ENCODE assay signal across 16 cellular contexts in genomic region chr13:28533441-28534166, GRCh38. TPM values are rescaled to one million over a fixed set of nuclear protein-coding genes. Genes with fewer than 3 reads are reported as not detected.
DNase-seq lines count a peak whose midpoint lies in the region; ATAC-seq and TF ChIP-seq lines count a peak whose summit lies in the region.
"Had no signal": no experiment of that assay in that cellular context is flagged by ENCODE, and none has a peak within 500 bp of the region (broad histone marks: within the 10 kb centered on the region; RNA-seq: fewer than 3 reads in every experiment).

No MANE protein-coding gene starts in this region.

- H3K4me1 ChIP-seq in left ventricle myocardium inferior = peaks cover 30% of the 10 kb centered on the region
- peaks cover 11% of the 10 kb centered on the region for H3K4me1 ChIP-seq in CD8-positive, alpha-beta T cell (ENCODE audit: insufficient read depth, low read length)

- no peaks in the 10 kb centered on the region for H3K9me3 ChIP-seq in left ventricle myocardium inferior (replicated peaks)
- no peaks in the 10 kb centered on the region for H3K9me3 ChIP-seq in CD8-positive, alpha-beta T cell (ENCODE audit: low read length)

- H3K36me3 Mint-ChIP-seq in naive thymus-derived CD8-positive, alpha-beta T cell = no peaks in the 10 kb centered on the region
- no peaks in the 10 kb centered on the region for H3K36me3 Mint-ChIP-seq in natural killer cell
- H3K36me3 Mint-ChIP-seq in CD8-positive, alpha-beta T cell = no peaks in the 10 kb centered on the region

- peak overlapping the region; percentile 69 for H3K4me3 ChIP-seq in left ventricle myocardium inferior
- H3K4me3 ChIP-seq in choroid plexus epithelial cell (ENCODE audit: low read depth, low read length) = no peak overlapping the region
- no peak overlapping the region for H3K4me3 ChIP-seq in CD8-positive, alpha-beta T cell (ENCODE audit: low read depth, low read length)

- CTCF ChIA-PET in CD8-positive, alpha-beta T cell (lab: Charles Lee) = interaction anchor here (0.6 kb wide), 1 partner anchor 386 kb away, joined by 5 read pairs; no protein-coding TSS in a partner anchor

- peaks cover 53% of the 10 kb centered on the region for H3K27me3 ChIP-seq in left ventricle myocardium inferior (ENCODE audit: low read depth)
- H3K27me3 ChIP-seq in CD8-positive, alpha-beta T cell (ENCODE audit: insufficient read depth, low read length) = peaks cover 5% of the 10 kb centered on the region

- ATAC-seq in Right ventricle myocardium superior (ENCODE audit: poor library complexity) = no peak
- ATAC-seq in naive thymus-derived CD8-positive, alpha-beta T cell = no peak
- ATAC-seq in natural killer cell = no peak
- no peak for ATAC-seq in CD8-positive, alpha-beta T cell

- no peak overlapping the region for H3K27ac Mint-ChIP-seq in naive thymus-derived CD8-positive, alpha-beta T cell
- H3K27ac Mint-ChIP-seq in natural killer cell = no peak overlapping the region
- no peak overlapping the region for H3K27ac Mint-ChIP-seq in CD8-positive, alpha-beta T cell

- POLR2A ChIA-PET in naive thymus-derived CD8-positive, alpha-beta T cell (lab: Charles Lee) = no interaction called here
- POLR2A ChIA-PET in CD8-positive, alpha-beta T cell (lab: Charles Lee) = no interaction called here

- H3K36me3 ChIP-seq in left ventricle myocardium inferior = no peaks in the 10 kb centered on the region
- H3K36me3 ChIP-seq in CD8-positive, alpha-beta T cell (ENCODE audit: insufficient read depth, low read length) = no peaks in the 10 kb centered on the region
- H3K36me3 ChIP-seq: neutrophil had no signal

- peak overlapping the region; percentile 92 for H3K27ac ChIP-seq in left ventricle myocardium inferior (replicated peaks)
- no peak overlapping the region for H3K27ac ChIP-seq in CD8-positive, alpha-beta T cell (ENCODE audit: low read depth, low read length)
- H3K27ac ChIP-seq: neutrophil had no signal

- H3K4me1 Mint-ChIP-seq in naive thymus-derived CD8-positive, alpha-beta T cell = peaks cover 0 to 6% (median 1%) of the 10 kb centered on the region in 4 donors
- H3K4me1 Mint-ChIP-seq in natural killer cell = no peaks in the 10 kb centered on the region
- H3K4me1 Mint-ChIP-seq in CD8-positive, alpha-beta T cell (ENCODE audit: low read depth) = peaks cover 3% of the 10 kb centered on the region
- H3K4me1 Mint-ChIP-seq: activated CD4-positive, alpha-beta T cell treated with anti-CD3 and anti-CD28 coated beads, Interleukin-2, amount 10 ng/mL, durations not matched to agents 7 days and 5 days; central memory CD8-positive, alpha-beta T cell had no signal

- no peak for TF ChIP-seq CTCF in left ventricle myocardium inferior (IDR thresholded peaks at IDR 0.05; ENCODE audit: borderline replicate concordance)
- no peak for TF ChIP-seq CTCF in choroid plexus epithelial cell (conservative IDR thresholded peaks at IDR 0.05; ENCODE audit: low read depth, low read length)
- no peak for TF ChIP-seq CTCF in natural killer cell (IDR thresholded peaks at IDR 0.05)
- no peak for TF ChIP-seq CTCF in CD8-positive, alpha-beta T cell (IDR thresholded peaks at IDR 0.05)

- peak overlapping the region in 8 of 10 donors; percentile 39 to 79 (median 57) for H3K4me3 Mint-ChIP-seq in naive thymus-derived CD8-positive, alpha-beta T cell
- H3K4me3 Mint-ChIP-seq in natural killer cell = no peak overlapping the region
- H3K4me3 Mint-ChIP-seq in CD8-positive, alpha-beta T cell = no peak overlapping the region
- H3K4me3 Mint-ChIP-seq: central memory CD8-positive, alpha-beta T cell had no signal

- H3K9me3 Mint-ChIP-seq in naive thymus-derived CD8-positive, alpha-beta T cell = peaks cover 0 to 2% (median 0%) of the 10 kb centered on the region in 9 donors
- H3K9me3 Mint-ChIP-seq in natural killer cell = no peaks in the 10 kb centered on the region
- H3K9me3 Mint-ChIP-seq in CD8-positive, alpha-beta T cell = no peaks in the 10 kb centered on the region
- H3K9me3 Mint-ChIP-seq: central memory CD8-positive, alpha-beta T cell had no signal

- peaks cover 19 to 44% (median 35%) of the 10 kb centered on the region in 5 donors for H3K27me3 Mint-ChIP-seq in naive thymus-derived CD8-positive, alpha-beta T cell
- peaks cover 16 to 20% of the 10 kb centered on the region in 2 donors for H3K27me3 Mint-ChIP-seq in natural killer cell (ENCODE audit: low read depth in 2 of 2)
- peaks cover 27% of the 10 kb centered on the region for H3K27me3 Mint-ChIP-seq in CD8-positive, alpha-beta T cell (ENCODE audit: low read depth)

- DNase-seq in left ventricle myocardium inferior (no peak), Right ventricle myocardium superior (no peak), choroid plexus epithelial cell (ENCODE audit: low read depth) (peak; percentile 6), NCI-H526 treated with DMSO at 0.1 percent for 48 hours (lab: John Stamatoyannopoulos, UW) (no peak), natural killer cell (no peak), activated gamma-delta T cell treated with Interleukin-2 at 50 U/mL for 16 hours (no peak)
- no peak for DNase-seq in naive thymus-derived CD8-positive, alpha-beta T cell
- no peak for DNase-seq in CD8-positive, alpha-beta T cell
- DNase-seq: activated CD4-positive, alpha-beta T cell treated with anti-CD3 and anti-CD28 coated beads, Interleukin-2, amount 10 ng/mL, durations not matched to agents 7 days and 5 days; COR-L47; Karpas-422; mammary epithelial cell; NCI-H1436; T-helper 2 cell had no signal

- intact Hi-C loops in left ventricle myocardium inferior (cut with micrococcal nuclease) = no loop called here
- intact Hi-C loops in Right ventricle myocardium superior (cut with DNase I) = loop anchor here (10.0 kb wide), 1 partner anchor 101 kb away; no protein-coding TSS in a partner anchor
- intact Hi-C loops in natural killer cell (cut with micrococcal nuclease) = no loop called here
- intact Hi-C loops in CD8-positive, alpha-beta T cell (cut with DNase I, micrococcal nuclease) = no loop called here

RNA-seq across cellular contexts. Expression of gene FLT1, which starts 38.7 kb away (rescaled TPM):
- total RNA-seq in left ventricle myocardium inferior = 40.7 TPM
- total RNA-seq in Right ventricle myocardium superior = 42.0 TPM
- total RNA-seq in naive thymus-derived CD8-positive, alpha-beta T cell = 1 to 10 TPM; 1.3 TPM
- 1 to 10 TPM in 2 of 3 donors, under 1 TPM in 1; 0.97 to 2.4 (median 2.0) TPM for polyA plus RNA-seq in naive thymus-derived CD8-positive, alpha-beta T cell
- total RNA-seq in natural killer cell = under 1 TPM; 0.05 to 0.43 (median 0.07) TPM
- 1 to 10 TPM; 1.4 to 1.5 TPM for total RNA-seq in CD8-positive, alpha-beta T cell
- total RNA-seq: mammary epithelial cell had no signal
- polyA plus RNA-seq: mammary epithelial cell had no signal

Comparison
In these comparisons a context has a peak if more than half of its experiments do, and no peak if none do; other contexts are left out.
1. H3K4me3 Mint-ChIP-seq: peak in naive thymus-derived CD8-positive, alpha-beta T cell (8 of 10); none in natural killer cell (single experiment) and CD8-positive, alpha-beta T cell (single experiment).
2. RNA of gene FLT1, which starts 38.7 kb away (total RNA-seq): 42.0 TPM in Right ventricle myocardium superior (single experiment) and 40.7 TPM in left ventricle myocardium inferior (single experiment); 1.4 to 1.5 TPM in CD8-positive, alpha-beta T cell, 1.3 TPM in naive thymus-derived CD8-positive, alpha-beta T cell and 0.05 to 0.43 TPM in natural killer cell; every median in the first group is over 10 times any median in the second.